In the genomic region with DNA sequence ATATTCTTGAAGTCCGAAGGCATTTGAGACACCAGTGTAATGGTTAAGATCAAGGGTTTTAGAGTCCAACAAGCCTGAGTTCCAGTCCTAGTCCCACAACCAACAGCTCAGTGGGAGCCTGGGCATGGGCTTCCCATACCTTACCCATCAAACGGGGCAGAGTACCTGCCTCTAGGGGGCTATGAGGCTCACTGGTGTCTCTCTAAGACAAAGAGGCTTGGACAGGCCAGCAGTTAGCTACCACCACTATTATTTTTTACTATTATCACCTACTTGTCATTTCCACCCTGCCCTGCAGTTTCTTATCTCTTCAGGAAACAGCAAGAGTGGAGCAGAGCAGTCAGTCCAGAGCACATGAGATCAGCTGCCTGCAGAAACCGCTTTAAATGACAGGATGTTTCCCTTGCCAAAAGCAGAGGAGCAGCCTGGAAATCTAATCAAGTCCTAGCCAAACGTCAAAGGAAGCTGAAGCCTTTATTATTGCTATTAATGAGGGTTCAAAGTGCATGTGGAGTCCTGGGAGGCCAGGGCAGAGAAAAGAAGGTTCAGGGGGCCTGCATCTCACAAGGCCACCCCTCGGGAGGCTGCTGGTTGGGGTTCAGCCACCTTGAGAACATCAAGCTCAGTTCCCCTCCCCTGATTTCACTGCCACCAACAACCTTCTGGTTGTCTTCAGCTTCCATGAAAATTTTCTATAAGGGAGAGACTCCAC, we compare ENCODE assay signal across 9 cellular contexts.
DNase-seq lines count a peak whose midpoint lies in the region; ATAC-seq, FAIRE-seq and TF ChIP-seq lines count a peak whose summit lies in the region.
"Had no signal": no experiment of that assay in that cellular context is flagged by ENCODE, and none has a peak within 500 bp of the region (broad histone marks: within the 10 kb centered on the region; RNA-seq: fewer than 3 reads in every experiment).

No MANE protein-coding gene starts in this region.

- DNase-seq in mammary epithelial cell (peak; percentile 18), breast epithelium (ENCODE audit: low spot score in 2 of 2) (no peak), bronchial epithelial cell (ENCODE audit: low read depth) (no peak), left colon (no peak), COLO668 (lab: John Stamatoyannopoulos, UW; ENCODE audit: unreplicated experiment) (no peak), EL (no peak), NCI-H69 (lab: John Stamatoyannopoulos, UW) (no peak)
- DNase-seq in activated naive CD4-positive, alpha-beta T cell treated with Interleukin-2 at 50 U/mL for 16 hours: no peak
- DNase-seq: NCI-H2029 had no signal

- intact Hi-C loops in mammary epithelial cell (cut with micrococcal nuclease) (no loop called here), breast epithelium (cut with DNase I; ENCODE audit: low total_unique reads) (no loop called here), left colon (cut with DNase I, micrococcal nuclease) (no loop called here)

- H3K27ac ChIP-seq in mammary epithelial cell (ENCODE audit: insufficient read depth, low read depth, low read length) (peak overlapping the region; percentile 21), breast epithelium (peak overlapping the region in 1 of 2 donors; percentile 55)

- no peak overlapping the region for H3K9ac ChIP-seq in mammary epithelial cell (ENCODE audit: insufficient read depth, low read length)

- TF ChIP-seq CTCF in mammary epithelial cell (conservative IDR thresholded peaks at IDR 0.05 in 1 of 2, IDR thresholded peaks at IDR 0.05 in 1 of 2; ENCODE audit: extremely low read depth in 1 of 2, insufficient read depth in 1 of 2, low read depth in 1 of 2, low read length in 2 of 2): peak; percentile 12
- TF ChIP-seq CTCF in breast epithelium (IDR thresholded peaks at IDR 0.05): no peak
- peak; percentile 10 for TF ChIP-seq CTCF in bronchial epithelial cell (IDR thresholded peaks at IDR 0.05; ENCODE audit: insufficient read depth, low read length, severe bottlenecking)

- TF ChIP-seq POLR2A in breast epithelium (IDR thresholded peaks at IDR 0.05): no peak

- H3K27me3 ChIP-seq in mammary epithelial cell (ENCODE audit: insufficient read depth, low read length): no peaks in the 10 kb centered on the region
- no peaks in the 10 kb centered on the region for H3K27me3 ChIP-seq in breast epithelium
- no peaks in the 10 kb centered on the region for H3K27me3 ChIP-seq in bronchial epithelial cell (ENCODE audit: control insufficient read depth, insufficient read depth, low read length)

- H4K20me1 ChIP-seq in mammary epithelial cell (ENCODE audit: insufficient read depth, low read length): no peaks in the 10 kb centered on the region

- H3K79me2 ChIP-seq in mammary epithelial cell (ENCODE audit: insufficient read depth, low read length): no peaks in the 10 kb centered on the region

- dilution Hi-C loops in mammary epithelial cell (cut with HindIII; ENCODE audit: low sequenced_read_pairs): no loop called here

- in situ Hi-C loops in mammary epithelial cell (cut with MboI; ENCODE audit: low sequenced_read_pairs in 2 of 2): no loop called here

- no peak for FAIRE-seq in bronchial epithelial cell (lab: Jason Lieb, UNC)

- WGBS in mammary epithelial cell (ENCODE audit: low coverage, missing lambda C conversion rate): 72% methylated on average over 5 of the region's 5 CpGs

- no TSS peak for BruUV-seq in mammary epithelial cell (replicated peaks; lab: Mats Ljungman, UMichigan)

- H3K4me3 ChIP-seq in mammary epithelial cell (replicated peaks in 1 of 3; ENCODE audit: insufficient read depth in 1 of 3, low read depth in 2 of 3, low read length in 3 of 3) (no peak overlapping the region), breast epithelium (no peak overlapping the region), bronchial epithelial cell (ENCODE audit: low read depth, low read length) (no peak overlapping the region)

- H3K36me3 ChIP-seq in mammary epithelial cell (ENCODE audit: insufficient read depth, low read length) (no peaks in the 10 kb centered on the region), breast epithelium (no peaks in the 10 kb centered on the region), bronchial epithelial cell (ENCODE audit: control insufficient read depth, insufficient read depth, low read length) (no peaks in the 10 kb centered on the region)

- H3K4me1 ChIP-seq in mammary epithelial cell (ENCODE audit: insufficient read depth, low read length) (peaks cover 24% of the 10 kb centered on the region), breast epithelium (peaks cover 13 to 23% of the 10 kb centered on the region in 2 donors)

- H2AFZ ChIP-seq in mammary epithelial cell (ENCODE audit: low read depth, low read length): peak overlapping the region; percentile 57

- H3K9me3 ChIP-seq in mammary epithelial cell (replicated peaks; ENCODE audit: insufficient read depth, low read length): no peaks in the 10 kb centered on the region
- H3K9me3 ChIP-seq in breast epithelium: no peaks in the 10 kb centered on the region

- CTCF ChIA-PET in mammary epithelial cell (lab: Charles Lee; ENCODE audit: low non-redundant PET): interaction anchor here (0.6 kb wide), 1 partner anchor 94 kb away, joined by 10 read pairs; no protein-coding TSS in a partner anchor

- peak; percentile 46 for ATAC-seq in left colon

- H3K4me2 ChIP-seq in mammary epithelial cell (ENCODE audit: insufficient read depth, low read depth, low read length): no peak overlapping the region

Comparison
In these comparisons a context has a peak if more than half of its experiments do, and no peak if none do; other contexts are left out.
1. CTCF ChIP-seq: peak in mammary epithelial cell (2 of 2) and bronchial epithelial cell (single experiment); none in breast epithelium (0 of 3).